11 cellular contexts compared by ENCODE assay signal in the genomic region with DNA sequence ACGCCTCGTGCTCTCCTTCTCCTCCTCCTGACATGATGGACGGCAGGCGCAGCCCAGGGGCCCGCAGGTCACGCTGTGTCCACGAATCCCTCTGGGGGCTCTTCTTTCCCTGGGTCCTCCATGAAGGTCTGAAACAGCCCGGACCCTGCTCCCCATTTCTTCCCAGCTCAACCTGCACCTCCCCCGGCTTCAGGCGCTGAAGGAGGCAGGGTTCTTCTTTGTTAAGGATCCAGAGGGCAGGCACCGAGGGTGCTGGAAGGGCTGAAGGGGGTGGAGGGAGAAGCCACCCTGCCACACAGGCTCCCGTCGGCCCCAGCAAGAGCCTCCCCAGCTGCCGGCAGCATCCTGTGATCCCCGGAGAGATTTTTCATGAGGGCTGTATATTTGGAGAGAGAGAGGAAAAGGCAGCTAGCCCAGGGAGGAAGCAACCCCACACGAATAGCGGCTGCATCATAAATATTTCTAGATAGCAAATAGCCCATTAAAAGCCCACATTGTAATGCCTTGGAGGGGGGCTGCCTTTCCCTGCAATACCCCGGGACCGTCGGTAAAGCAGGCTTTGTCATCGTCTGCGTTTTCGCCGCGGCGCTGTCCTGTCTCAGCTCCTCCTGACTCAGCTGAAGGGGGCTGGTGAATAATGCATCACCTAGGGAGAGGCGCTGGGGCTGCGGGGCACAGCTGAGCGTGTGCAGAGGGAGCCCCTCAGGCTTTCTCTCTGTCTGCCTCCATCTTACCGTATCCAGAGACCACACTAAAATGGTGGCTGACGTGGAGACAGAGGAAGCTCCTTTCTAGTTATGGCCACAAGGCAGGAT.
DNase-seq lines count a peak whose midpoint lies in the region; ATAC-seq and TF ChIP-seq lines count a peak whose summit lies in the region.
"Had no signal": no experiment of that assay in that cellular context is flagged by ENCODE, and none has a peak within 500 bp of the region (broad histone marks: within the 10 kb centered on the region; RNA-seq: fewer than 3 reads in every experiment).

No MANE protein-coding gene starts in this region.

- H3K4me1 ChIP-seq in NT2/D1 (ENCODE audit: insufficient read depth, insufficient read length) (no peaks in the 10 kb centered on the region), right cardiac atrium (ENCODE audit: control insufficient read depth, insufficient read depth, low read length) (no peaks in the 10 kb centered on the region), rectal smooth muscle tissue (ENCODE audit: control insufficient read depth, insufficient read depth, low read length) (no peaks in the 10 kb centered on the region), colonic mucosa (no peaks in the 10 kb centered on the region)
- H3K4me1 ChIP-seq: adrenal gland, SJSA1 had no signal

- H3K4me3 ChIP-seq in NT2/D1 (ENCODE audit: insufficient read length, low read depth) (peak overlapping the region; percentile 25), right cardiac atrium (ENCODE audit: low read length) (peak overlapping the region; percentile 39), rectal smooth muscle tissue (ENCODE audit: low read length) (peak overlapping the region; percentile 15), colonic mucosa (no peak overlapping the region)
- H3K4me3 ChIP-seq: adrenal gland, lung, SJSA1 had no signal

- 9% methylated on average over 31 of the region's 31 CpGs for WGBS in right cardiac atrium

- no peak for TF ChIP-seq CTCF in colonic mucosa (IDR thresholded peaks at IDR 0.05)

- H3K27ac ChIP-seq in right cardiac atrium (ENCODE audit: low read length) (no peak overlapping the region), rectal smooth muscle tissue (ENCODE audit: low read depth, low read length) (no peak overlapping the region), colonic mucosa (no peak overlapping the region)
- H3K27ac ChIP-seq: adrenal gland, SJSA1 had no signal

- H3K9ac ChIP-seq in NT2/D1 (ENCODE audit: insufficient read length, low read depth) (peak overlapping the region; percentile 57), rectal smooth muscle tissue (ENCODE audit: low read length) (no peak overlapping the region), colonic mucosa (ENCODE audit: low read depth in 2 of 2, low read length in 2 of 2) (no peak overlapping the region)

- ATAC-seq in HG02885 (IDR thresholded peaks at IDR 0.05; ENCODE audit: poor library complexity, unreplicated experiment) (peak; percentile 39), right cardiac atrium (peak; percentile 30 to 48)

- H3K27me3 ChIP-seq in NT2/D1 (ENCODE audit: insufficient read depth, insufficient read length), result no peaks in the 10 kb centered on the region
- H3K27me3 ChIP-seq in right cardiac atrium (ENCODE audit: control insufficient read depth, insufficient read depth), result no peaks in the 10 kb centered on the region
- no peaks in the 10 kb centered on the region for H3K27me3 ChIP-seq in rectal smooth muscle tissue (ENCODE audit: control insufficient read depth, insufficient read depth, low read length)
- H3K27me3 ChIP-seq in colonic mucosa, result no peaks in the 10 kb centered on the region
- H3K27me3 ChIP-seq: adrenal gland, SJSA1 had no signal

- intact Hi-C loops in right cardiac atrium (cut with DNase I) (no loop called here), colonic mucosa (cut with DNase I) (no loop called here)

- H3K9me3 ChIP-seq in NT2/D1 (ENCODE audit: insufficient read depth, low read length) (no peaks in the 10 kb centered on the region), right cardiac atrium (ENCODE audit: control insufficient read depth, low read length) (no peaks in the 10 kb centered on the region), colonic mucosa (no peaks in the 10 kb centered on the region)
- H3K9me3 ChIP-seq: adrenal gland, SJSA1 had no signal

- DNase-seq in NT2/D1 (ENCODE audit: low read depth, low spot score) (no peak), right cardiac atrium (no peak), NK-92 (lab: John Stamatoyannopoulos, UW; ENCODE audit: unreplicated experiment) (no peak), colonic mucosa (no peak), OCI-M1 (lab: John Stamatoyannopoulos, UW) (no peak)
- no peak for DNase-seq in stimulated activated CD4-positive, alpha-beta T cell treated with anti-CD3 and anti-CD28 coated beads, Interleukin-12 subunit alpha, Interleukin-12 subunit beta, amount 100 ng/mL, for 4 hours
- DNase-seq: adrenal gland had no signal

- H3K36me3 ChIP-seq in NT2/D1 (ENCODE audit: insufficient read depth, insufficient read length, low read length), result no peaks in the 10 kb centered on the region
- H3K36me3 ChIP-seq in rectal smooth muscle tissue (ENCODE audit: control insufficient read depth, insufficient read depth, low read length), result no peaks in the 10 kb centered on the region
- no peaks in the 10 kb centered on the region for H3K36me3 ChIP-seq in colonic mucosa
- H3K36me3 ChIP-seq: adrenal gland, SJSA1 had no signal
